In the genomic region with DNA sequence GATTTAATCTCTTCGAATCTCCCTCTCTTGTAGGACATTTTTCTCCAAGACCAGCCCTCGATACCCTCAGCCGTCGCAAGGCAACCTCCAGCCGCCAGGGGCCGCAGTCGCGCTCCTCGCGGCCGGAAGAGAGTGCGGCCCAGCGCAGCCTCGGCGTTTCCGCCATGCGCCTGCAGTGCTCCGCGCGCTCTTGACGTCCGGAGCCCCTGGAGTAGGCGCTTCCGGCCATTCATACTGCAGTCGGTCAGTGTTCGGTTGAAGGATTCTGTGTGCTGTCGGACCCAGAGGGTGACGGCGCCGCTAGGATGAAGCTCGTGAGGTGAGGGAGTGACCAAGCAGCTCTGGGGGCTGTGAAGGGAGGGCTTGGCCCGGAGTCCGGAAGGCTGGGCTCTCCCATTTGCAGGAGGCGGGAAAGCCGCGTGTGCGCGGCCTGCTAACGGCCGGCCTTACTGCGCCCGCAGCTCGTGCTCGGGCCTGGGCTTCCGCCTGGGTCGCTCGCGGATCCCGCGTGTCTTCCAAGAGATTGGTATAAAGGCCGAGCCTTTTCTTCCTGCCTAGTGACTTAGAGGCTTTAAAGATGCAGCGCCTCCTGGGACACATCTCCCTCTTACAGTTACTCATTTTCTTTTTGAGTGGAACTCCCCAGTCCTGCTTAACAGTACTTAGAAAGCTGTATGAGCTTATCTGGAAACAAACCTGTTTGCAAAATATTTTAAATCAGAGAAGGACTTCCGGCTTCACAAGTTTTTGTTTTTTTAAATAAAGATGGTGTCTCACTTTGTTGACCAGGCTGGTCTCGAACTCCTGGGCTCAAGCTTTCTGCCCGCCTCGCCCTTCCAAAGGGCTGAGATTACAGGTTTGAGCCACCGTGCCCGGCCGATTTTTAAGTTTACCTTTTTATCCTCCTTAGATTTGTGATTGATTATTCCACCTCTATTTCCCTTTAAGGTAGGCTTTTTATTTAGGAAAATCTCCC, we compare ENCODE assay signal across 1 cellular context.
TF ChIP-seq lines count a peak whose summit lies in the region.

A gene (plus strand): TSS at position 190 of the 976 bp plus-strand sequence. CDS start 116 bp downstream, at position 306.

TF ChIP-seq in HepG2, 621 proteins besides CTCF, POLR2A, EP300 and RAD21 (continued from another document and continues in another):
- TF ChIP-seq, protein P1, sequence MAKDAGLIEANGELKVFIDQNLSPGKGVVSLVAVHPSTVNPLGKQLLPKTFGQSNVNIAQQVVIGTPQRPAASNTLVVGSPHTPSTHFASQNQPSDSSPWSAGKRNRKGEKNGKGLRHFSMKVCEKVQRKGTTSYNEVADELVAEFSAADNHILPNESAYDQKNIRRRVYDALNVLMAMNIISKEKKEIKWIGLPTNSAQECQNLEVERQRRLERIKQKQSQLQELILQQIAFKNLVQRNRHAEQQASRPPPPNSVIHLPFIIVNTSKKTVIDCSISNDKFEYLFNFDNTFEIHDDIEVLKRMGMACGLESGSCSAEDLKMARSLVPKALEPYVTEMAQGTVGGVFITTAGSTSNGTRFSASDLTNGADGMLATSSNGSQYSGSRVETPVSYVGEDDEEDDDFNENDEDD (CRISPR knock-in tag; IDR thresholded peaks at IDR 0.05; ENCODE audit: borderline replicate concordance): peak; percentile 96
- TF ChIP-seq KLF11 (CRISPR knock-in tag; IDR thresholded peaks at IDR 0.05) (peak; percentile 96), ZNF30 (CRISPR knock-in tag; IDR thresholded peaks at IDR 0.05) (no peak), PTBP1 (IDR thresholded peaks at IDR 0.05; ENCODE audit: low read depth, low read length, poor library complexity, severe bottlenecking) (peak; percentile 79), FOXA1 (IDR thresholded peaks at IDR 0.05) (no peak), FOXA1 (CRISPR knock-in tag; IDR thresholded peaks at IDR 0.05) (peak; percentile 48), ADNP (CRISPR knock-in tag; IDR thresholded peaks at IDR 0.05) (no peak), ZNF547 (CRISPR knock-in tag; IDR thresholded peaks at IDR 0.05) (peak; percentile 95), BRD4 (CRISPR knock-in tag; IDR thresholded peaks at IDR 0.05) (peak; percentile 98), ZNF331 (CRISPR knock-in tag; IDR thresholded peaks at IDR 0.05) (peak; percentile 97), RXRA (CRISPR knock-in tag; IDR thresholded peaks at IDR 0.05) (peak; percentile 72), ATAD3A (CRISPR knock-in tag; IDR thresholded peaks at IDR 0.05) (no peak), MED1 (CRISPR knock-in tag; IDR thresholded peaks at IDR 0.05) (peak; percentile 87), HDAC6 (IDR thresholded peaks at IDR 0.05; ENCODE audit: low read depth, low read length) (no peak), DNMT3B (CRISPR knock-in tag; conservative IDR thresholded peaks at IDR 0.05) (peak; percentile 53), SP4 (CRISPR knock-in tag; IDR thresholded peaks at IDR 0.05) (peak; percentile 79), ZKSCAN5 (CRISPR knock-in tag; IDR thresholded peaks at IDR 0.05) (no peak), ETV5 (CRISPR knock-in tag; IDR thresholded peaks at IDR 0.05; ENCODE audit: borderline replicate concordance) (peak; percentile 97), HOXA5 (CRISPR knock-in tag; IDR thresholded peaks at IDR 0.05) (peak; percentile 93; the same call in 1 of the 2 replicates), NFKB2 (CRISPR knock-in tag; IDR thresholded peaks at IDR 0.05; ENCODE audit: borderline replicate concordance) (peak; percentile 97), FOXK1 (CRISPR knock-in tag; IDR thresholded peaks at IDR 0.05; ENCODE audit: borderline replicate concordance, low read depth) (peak; percentile 72; the same call in 1 of the 2 replicates), POGZ (CRISPR knock-in tag; IDR thresholded peaks at IDR 0.05) (peak; percentile 99), ZNF337 (CRISPR knock-in tag; IDR thresholded peaks at IDR 0.05; ENCODE audit: borderline replicate concordance, low read depth) (peak; percentile 76; the same call in 1 of the 2 replicates), HES4 (CRISPR knock-in tag; IDR thresholded peaks at IDR 0.05; ENCODE audit: borderline replicate concordance) (peak; percentile 80; the same call in 1 of the 2 replicates), NFYC (CRISPR knock-in tag; IDR thresholded peaks at IDR 0.05) (peak; percentile 40; the same call in 1 of the 2 replicates), ZNF496 (CRISPR knock-in tag; IDR thresholded peaks at IDR 0.05; ENCODE audit: insufficient replicate concordance) (no peak), HNRNPK (IDR thresholded peaks at IDR 0.05; ENCODE audit: low read depth, low read length, poor library complexity, severe bottlenecking) (peak; percentile 23), KDM6A (CRISPR knock-in tag; IDR thresholded peaks at IDR 0.05; ENCODE audit: low read depth) (no peak), MZF1 (CRISPR knock-in tag; IDR thresholded peaks at IDR 0.05; ENCODE audit: borderline replicate concordance) (0 out of 2 replicates have a peak, but pooled peaks have one; percentile 88), TCF7 (IDR thresholded peaks at IDR 0.05; ENCODE audit: low read depth) (no peak), MTF1 (CRISPR knock-in tag; IDR thresholded peaks at IDR 0.05) (peak; percentile 95), HDAC1 (CRISPR knock-in tag; IDR thresholded peaks at IDR 0.05) (peak; percentile 98), GABPB1 (CRISPR knock-in tag; IDR thresholded peaks at IDR 0.05) (peak; percentile 99)
- TF ChIP-seq, protein P2, sequence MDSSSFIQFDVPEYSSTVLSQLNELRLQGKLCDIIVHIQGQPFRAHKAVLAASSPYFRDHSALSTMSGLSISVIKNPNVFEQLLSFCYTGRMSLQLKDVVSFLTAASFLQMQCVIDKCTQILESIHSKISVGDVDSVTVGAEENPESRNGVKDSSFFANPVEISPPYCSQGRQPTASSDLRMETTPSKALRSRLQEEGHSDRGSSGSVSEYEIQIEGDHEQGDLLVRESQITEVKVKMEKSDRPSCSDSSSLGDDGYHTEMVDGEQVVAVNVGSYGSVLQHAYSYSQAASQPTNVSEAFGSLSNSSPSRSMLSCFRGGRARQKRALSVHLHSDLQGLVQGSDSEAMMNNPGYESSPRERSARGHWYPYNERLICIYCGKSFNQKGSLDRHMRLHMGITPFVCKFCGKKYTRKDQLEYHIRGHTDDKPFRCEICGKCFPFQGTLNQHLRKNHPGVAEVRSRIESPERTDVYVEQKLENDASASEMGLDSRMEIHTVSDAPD (CRISPR knock-in tag; IDR thresholded peaks at IDR 0.05): 0 out of 2 replicates have a peak, but pooled peaks have one; percentile 41
- TF ChIP-seq, protein P3, sequence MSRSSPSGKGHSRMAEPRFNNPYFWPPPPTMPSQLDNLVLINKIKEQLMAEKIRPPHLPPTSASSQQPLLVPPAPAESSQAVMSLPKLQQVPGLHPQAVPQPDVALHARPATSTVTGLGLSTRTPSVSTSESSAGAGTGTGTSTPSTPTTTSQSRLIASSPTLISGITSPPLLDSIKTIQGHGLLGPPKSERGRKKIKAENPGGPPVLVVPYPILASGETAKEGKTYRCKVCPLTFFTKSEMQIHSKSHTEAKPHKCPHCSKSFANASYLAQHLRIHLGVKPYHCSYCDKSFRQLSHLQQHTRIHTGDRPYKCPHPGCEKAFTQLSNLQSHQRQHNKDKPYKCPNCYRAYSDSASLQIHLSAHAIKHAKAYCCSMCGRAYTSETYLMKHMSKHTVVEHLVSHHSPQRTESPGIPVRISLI (CRISPR knock-in tag; IDR thresholded peaks at IDR 0.05; ENCODE audit: borderline replicate concordance): peak; percentile 66; the same call in 1 of the 2 replicates
- TF ChIP-seq, protein P4, sequence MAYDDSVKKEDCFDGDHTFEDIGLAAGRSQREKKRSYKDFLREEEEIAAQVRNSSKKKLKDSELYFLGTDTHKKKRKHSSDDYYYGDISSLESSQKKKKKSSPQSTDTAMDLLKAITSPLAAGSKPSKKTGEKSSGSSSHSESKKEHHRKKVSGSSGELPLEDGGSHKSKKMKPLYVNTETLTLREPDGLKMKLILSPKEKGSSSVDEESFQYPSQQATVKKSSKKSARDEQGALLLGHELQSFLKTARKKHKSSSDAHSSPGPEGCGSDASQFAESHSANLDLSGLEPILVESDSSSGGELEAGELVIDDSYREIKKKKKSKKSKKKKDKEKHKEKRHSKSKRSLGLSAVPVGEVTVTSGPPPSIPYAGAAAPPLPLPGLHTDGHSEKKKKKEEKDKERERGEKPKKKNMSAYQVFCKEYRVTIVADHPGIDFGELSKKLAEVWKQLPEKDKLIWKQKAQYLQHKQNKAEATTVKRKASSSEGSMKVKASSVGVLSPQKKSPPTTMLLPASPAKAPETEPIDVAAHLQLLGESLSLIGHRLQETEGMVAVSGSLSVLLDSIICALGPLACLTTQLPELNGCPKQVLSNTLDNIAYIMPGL (CRISPR knock-in tag; IDR thresholded peaks at IDR 0.05; ENCODE audit: borderline replicate concordance in 1 of 2, low read depth in 1 of 2): peak; percentile 96 to 98
- TF ChIP-seq, protein P5, sequence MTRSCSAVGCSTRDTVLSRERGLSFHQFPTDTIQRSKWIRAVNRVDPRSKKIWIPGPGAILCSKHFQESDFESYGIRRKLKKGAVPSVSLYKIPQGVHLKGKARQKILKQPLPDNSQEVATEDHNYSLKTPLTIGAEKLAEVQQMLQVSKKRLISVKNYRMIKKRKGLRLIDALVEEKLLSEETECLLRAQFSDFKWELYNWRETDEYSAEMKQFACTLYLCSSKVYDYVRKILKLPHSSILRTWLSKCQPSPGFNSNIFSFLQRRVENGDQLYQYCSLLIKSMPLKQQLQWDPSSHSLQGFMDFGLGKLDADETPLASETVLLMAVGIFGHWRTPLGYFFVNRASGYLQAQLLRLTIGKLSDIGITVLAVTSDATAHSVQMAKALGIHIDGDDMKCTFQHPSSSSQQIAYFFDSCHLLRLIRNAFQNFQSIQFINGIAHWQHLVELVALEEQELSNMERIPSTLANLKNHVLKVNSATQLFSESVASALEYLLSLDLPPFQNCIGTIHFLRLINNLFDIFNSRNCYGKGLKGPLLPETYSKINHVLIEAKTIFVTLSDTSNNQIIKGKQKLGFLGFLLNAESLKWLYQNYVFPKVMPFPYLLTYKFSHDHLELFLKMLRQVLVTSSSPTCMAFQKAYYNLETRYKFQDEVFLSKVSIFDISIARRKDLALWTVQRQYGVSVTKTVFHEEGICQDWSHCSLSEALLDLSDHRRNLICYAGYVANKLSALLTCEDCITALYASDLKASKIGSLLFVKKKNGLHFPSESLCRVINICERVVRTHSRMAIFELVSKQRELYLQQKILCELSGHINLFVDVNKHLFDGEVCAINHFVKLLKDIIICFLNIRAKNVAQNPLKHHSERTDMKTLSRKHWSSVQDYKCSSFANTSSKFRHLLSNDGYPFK (CRISPR knock-in tag; IDR thresholded peaks at IDR 0.05; ENCODE audit: borderline replicate concordance): peak; percentile 97
- TF ChIP-seq, protein P6, sequence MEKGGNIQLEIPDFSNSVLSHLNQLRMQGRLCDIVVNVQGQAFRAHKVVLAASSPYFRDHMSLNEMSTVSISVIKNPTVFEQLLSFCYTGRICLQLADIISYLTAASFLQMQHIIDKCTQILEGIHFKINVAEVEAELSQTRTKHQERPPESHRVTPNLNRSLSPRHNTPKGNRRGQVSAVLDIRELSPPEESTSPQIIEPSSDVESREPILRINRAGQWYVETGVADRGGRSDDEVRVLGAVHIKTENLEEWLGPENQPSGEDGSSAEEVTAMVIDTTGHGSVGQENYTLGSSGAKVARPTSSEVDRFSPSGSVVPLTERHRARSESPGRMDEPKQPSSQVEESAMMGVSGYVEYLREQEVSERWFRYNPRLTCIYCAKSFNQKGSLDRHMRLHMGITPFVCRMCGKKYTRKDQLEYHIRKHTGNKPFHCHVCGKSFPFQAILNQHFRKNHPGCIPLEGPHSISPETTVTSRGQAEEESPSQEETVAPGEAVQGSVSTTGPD (CRISPR knock-in tag; IDR thresholded peaks at IDR 0.05): no peak; the same call in 1 of the 2 replicates
- TF ChIP-seq, protein P7, sequence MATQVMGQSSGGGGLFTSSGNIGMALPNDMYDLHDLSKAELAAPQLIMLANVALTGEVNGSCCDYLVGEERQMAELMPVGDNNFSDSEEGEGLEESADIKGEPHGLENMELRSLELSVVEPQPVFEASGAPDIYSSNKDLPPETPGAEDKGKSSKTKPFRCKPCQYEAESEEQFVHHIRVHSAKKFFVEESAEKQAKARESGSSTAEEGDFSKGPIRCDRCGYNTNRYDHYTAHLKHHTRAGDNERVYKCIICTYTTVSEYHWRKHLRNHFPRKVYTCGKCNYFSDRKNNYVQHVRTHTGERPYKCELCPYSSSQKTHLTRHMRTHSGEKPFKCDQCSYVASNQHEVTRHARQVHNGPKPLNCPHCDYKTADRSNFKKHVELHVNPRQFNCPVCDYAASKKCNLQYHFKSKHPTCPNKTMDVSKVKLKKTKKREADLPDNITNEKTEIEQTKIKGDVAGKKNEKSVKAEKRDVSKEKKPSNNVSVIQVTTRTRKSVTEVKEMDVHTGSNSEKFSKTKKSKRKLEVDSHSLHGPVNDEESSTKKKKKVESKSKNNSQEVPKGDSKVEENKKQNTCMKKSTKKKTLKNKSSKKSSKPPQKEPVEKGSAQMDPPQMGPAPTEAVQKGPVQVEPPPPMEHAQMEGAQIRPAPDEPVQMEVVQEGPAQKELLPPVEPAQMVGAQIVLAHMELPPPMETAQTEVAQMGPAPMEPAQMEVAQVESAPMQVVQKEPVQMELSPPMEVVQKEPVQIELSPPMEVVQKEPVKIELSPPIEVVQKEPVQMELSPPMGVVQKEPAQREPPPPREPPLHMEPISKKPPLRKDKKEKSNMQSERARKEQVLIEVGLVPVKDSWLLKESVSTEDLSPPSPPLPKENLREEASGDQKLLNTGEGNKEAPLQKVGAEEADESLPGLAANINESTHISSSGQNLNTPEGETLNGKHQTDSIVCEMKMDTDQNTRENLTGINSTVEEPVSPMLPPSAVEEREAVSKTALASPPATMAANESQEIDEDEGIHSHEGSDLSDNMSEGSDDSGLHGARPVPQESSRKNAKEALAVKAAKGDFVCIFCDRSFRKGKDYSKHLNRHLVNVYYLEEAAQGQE (IDR thresholded peaks at IDR 0.05; ENCODE audit: borderline replicate concordance in 1 of 2, low read depth in 1 of 2, low read length in 2 of 2): no peak
- TF ChIP-seq, protein P8, sequence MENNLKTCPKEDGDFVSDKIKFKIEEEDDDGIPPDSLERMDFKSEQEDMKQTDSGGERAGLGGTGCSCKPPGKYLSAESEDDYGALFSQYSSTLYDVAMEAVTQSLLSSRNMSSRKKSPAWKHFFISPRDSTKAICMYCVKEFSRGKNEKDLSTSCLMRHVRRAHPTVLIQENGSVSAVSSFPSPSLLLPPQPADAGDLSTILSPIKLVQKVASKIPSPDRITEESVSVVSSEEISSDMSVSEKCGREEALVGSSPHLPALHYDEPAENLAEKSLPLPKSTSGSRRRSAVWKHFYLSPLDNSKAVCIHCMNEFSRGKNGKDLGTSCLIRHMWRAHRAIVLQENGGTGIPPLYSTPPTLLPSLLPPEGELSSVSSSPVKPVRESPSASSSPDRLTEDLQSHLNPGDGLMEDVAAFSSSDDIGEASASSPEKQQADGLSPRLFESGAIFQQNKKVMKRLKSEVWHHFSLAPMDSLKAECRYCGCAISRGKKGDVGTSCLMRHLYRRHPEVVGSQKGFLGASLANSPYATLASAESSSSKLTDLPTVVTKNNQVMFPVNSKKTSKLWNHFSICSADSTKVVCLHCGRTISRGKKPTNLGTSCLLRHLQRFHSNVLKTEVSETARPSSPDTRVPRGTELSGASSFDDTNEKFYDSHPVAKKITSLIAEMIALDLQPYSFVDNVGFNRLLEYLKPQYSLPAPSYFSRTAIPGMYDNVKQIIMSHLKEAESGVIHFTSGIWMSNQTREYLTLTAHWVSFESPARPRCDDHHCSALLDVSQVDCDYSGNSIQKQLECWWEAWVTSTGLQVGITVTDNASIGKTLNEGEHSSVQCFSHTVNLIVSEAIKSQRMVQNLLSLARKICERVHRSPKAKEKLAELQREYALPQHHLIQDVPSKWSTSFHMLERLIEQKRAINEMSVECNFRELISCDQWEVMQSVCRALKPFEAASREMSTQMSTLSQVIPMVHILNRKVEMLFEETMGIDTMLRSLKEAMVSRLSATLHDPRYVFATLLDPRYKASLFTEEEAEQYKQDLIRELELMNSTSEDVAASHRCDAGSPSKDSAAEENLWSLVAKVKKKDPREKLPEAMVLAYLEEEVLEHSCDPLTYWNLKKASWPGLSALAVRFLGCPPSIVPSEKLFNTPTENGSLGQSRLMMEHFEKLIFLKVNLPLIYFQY (CRISPR knock-in tag; IDR thresholded peaks at IDR 0.05; ENCODE audit: borderline replicate concordance): 0 out of 2 replicates have a peak, but pooled peaks have one; percentile 36
